ENCODE assay signal across 7 cellular contexts in the genomic region with DNA sequence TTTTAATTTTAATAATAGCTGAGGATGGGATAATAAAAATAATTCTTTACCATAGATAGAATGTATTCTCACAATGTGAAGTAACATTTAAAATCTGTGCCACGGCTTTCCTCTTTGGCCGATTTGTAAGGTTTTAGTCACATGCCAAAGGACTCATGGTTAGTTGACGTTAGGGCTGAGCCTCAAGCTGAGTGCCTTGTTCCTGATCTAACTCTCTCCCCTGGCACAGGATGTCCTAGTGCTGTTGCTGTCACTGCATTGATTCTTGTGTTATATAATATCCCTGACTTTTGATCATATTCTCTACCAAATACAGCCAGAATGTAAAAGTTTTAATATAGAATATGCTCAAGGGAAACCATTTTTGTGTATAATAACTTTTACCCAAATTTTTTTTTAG.
"Had no signal": no experiment of that assay in that cellular context is flagged by ENCODE, and none has a peak within 500 bp of the region (broad histone marks: within the 10 kb centered on the region; RNA-seq: fewer than 3 reads in every experiment).

No MANE protein-coding gene starts in this region.

- H3K4me1 Mint-ChIP-seq: GM23338, H9 had no signal

- H3K4me3 ChIP-seq: GM23338, K562 had no signal

- ATAC-seq: GM23338, HepG2, K562 had no signal

- DNase-seq: H9, HCEC 1CT, KG1 had no signal

- H3K27ac ChIP-seq: HL-60 had no signal

- H2AFZ ChIP-seq: GM23338 had no signal

- H3K4me3 Mint-ChIP-seq: GM23338, H9 had no signal

- H3K4me2 ChIP-seq: GM23338 had no signal

- H3K27ac Mint-ChIP-seq: GM23338, H9 had no signal
